Comparison of ENCODE assay signal across 31 cellular contexts in the genomic region with DNA sequence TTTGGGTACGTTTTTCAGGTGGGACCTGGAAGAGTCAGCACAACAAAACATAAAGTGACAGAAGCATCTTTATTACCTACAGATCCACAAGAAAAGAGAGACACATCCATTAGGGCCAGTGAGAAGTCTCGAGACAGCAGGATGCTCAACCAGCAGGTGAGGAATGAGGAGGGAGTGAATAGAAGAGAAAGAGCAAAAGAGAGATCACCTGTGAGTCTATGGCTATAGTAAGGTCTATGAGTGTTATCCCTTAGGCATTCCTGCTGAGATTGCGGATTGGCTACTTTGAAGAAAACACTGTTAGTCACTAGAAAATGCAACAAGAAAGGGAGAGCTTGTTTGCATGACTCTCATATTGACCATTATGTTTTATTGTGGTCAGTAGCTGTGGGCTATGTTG.
"Had no signal": no experiment of that assay in that cellular context is flagged by ENCODE, and none has a peak within 500 bp of the region (broad histone marks: within the 10 kb centered on the region; RNA-seq: fewer than 3 reads in every experiment).

No MANE protein-coding gene starts in this region.

- DNase-seq: activated CD4-positive, alpha-beta T cell treated with anti-CD3 and anti-CD28 coated beads for 4 hours; activated CD4-positive, alpha-beta T cell treated with anti-CD3 and anti-CD28 coated beads, Interleukin-2, amount 50 U/mL, for 4 hours; activated CD8-positive, alpha-beta memory T cell treated with anti-CD3 and anti-CD28 coated beads for 24 hours; activated effector memory CD4-positive, alpha-beta T cell treated with Interleukin-2 at 50 U/mL for 16 hours; activated naive CD4-positive, alpha-beta T cell treated with Interleukin-2 at 50 U/mL for 16 hours; aorta; effector memory CD8-positive, alpha-beta T cell; foreskin fibroblast; heart left ventricle; hypothalamus; left cardiac atrium; left ventricle myocardium superior; naive thymus-derived CD4-positive, alpha-beta T cell; occipital lobe; psoas muscle; sigmoid colon; small intestine; stimulated activated CD4-positive, alpha-beta T cell treated with anti-CD3 and anti-CD28 coated beads, Interleukin-4, amount 100 ng/mL, for 4 hours; stimulated activated CD8-positive, alpha-beta memory T cell treated with anti-CD3 and anti-CD28 coated beads, Interleukin-4, amount 100 ng/mL, for 48 hours; stomach; T-helper 1 cell; thyroid gland had no signal

- ATAC-seq: effector memory CD8-positive, alpha-beta T cell; esophagus mucosa; heart left ventricle; left cardiac atrium; left ventricle myocardium superior; naive thymus-derived CD4-positive, alpha-beta T cell; psoas muscle; stimulated activated memory B cell treated with anti-CD40 and anti-IgM and Interleukin-4, amounts not matched to agents 10 μg/mL and 1 μg/mL and 100 μg/mL, for 72 hours had no signal

- H3K36me3 Mint-ChIP-seq: activated naive CD8-positive, alpha-beta T cell; brain; naive thymus-derived CD4-positive, alpha-beta T cell; stimulated activated memory B cell treated with anti-CD40 and anti-IgM and Interleukin-4, amounts not matched to agents 10 μg/mL and 1 μg/mL and 100 μg/mL, for 72 hours had no signal

- H3K4me1 Mint-ChIP-seq: brain; naive thymus-derived CD4-positive, alpha-beta T cell; neural crest cell; stimulated activated memory B cell treated with anti-CD40 and anti-IgM and Interleukin-4, amounts not matched to agents 10 μg/mL and 1 μg/mL and 100 μg/mL, for 72 hours had no signal

- H3K9me3 ChIP-seq: heart left ventricle, psoas muscle, sigmoid colon, stomach, thyroid gland, upper lobe of left lung had no signal

- H3K9me3 Mint-ChIP-seq: brain; stimulated activated memory B cell treated with anti-CD40 and anti-IgM and Interleukin-4, amounts not matched to agents 10 μg/mL and 1 μg/mL and 100 μg/mL, for 72 hours had no signal

- H3K79me2 ChIP-seq: parathyroid adenoma had no signal

- H3K4me3 Mint-ChIP-seq: activated naive CD8-positive, alpha-beta T cell; brain; effector memory CD8-positive, alpha-beta T cell; naive thymus-derived CD4-positive, alpha-beta T cell; neural crest cell; stimulated activated memory B cell treated with anti-CD40 and anti-IgM and Interleukin-4, amounts not matched to agents 10 μg/mL and 1 μg/mL and 100 μg/mL, for 72 hours; T-helper 2 cell treated with Interferon-gamma antibody and Interleukin-4, amounts not matched to agents 5 μg/mL and 100 μg/mL, for 36 hours had no signal

- H3K27ac ChIP-seq: coronary artery, heart left ventricle, parathyroid adenoma, psoas muscle, sigmoid colon, stomach, thyroid gland, upper lobe of left lung had no signal

- H3K27me3 ChIP-seq: heart left ventricle, sigmoid colon, stomach, thyroid gland, upper lobe of left lung had no signal

- H3K4me1 ChIP-seq: heart left ventricle, parathyroid adenoma, psoas muscle, sigmoid colon, stomach, thyroid gland, upper lobe of left lung had no signal

- H3K27me3 Mint-ChIP-seq: activated naive CD8-positive, alpha-beta T cell; brain; effector memory CD8-positive, alpha-beta T cell; naive thymus-derived CD4-positive, alpha-beta T cell; stimulated activated memory B cell treated with anti-CD40 and anti-IgM and Interleukin-4, amounts not matched to agents 10 μg/mL and 1 μg/mL and 100 μg/mL, for 72 hours had no signal

- H3K9ac ChIP-seq: parathyroid adenoma had no signal

- H3K4me3 ChIP-seq: coronary artery, heart left ventricle, psoas muscle, sigmoid colon, stomach, thyroid gland, upper lobe of left lung had no signal

- H3K36me3 ChIP-seq: heart left ventricle, sigmoid colon, stomach, thyroid gland, upper lobe of left lung had no signal

- H2AFZ ChIP-seq: parathyroid adenoma had no signal

- H3K27ac Mint-ChIP-seq: activated naive CD8-positive, alpha-beta T cell; brain; effector memory CD8-positive, alpha-beta T cell; naive thymus-derived CD4-positive, alpha-beta T cell; stimulated activated memory B cell treated with anti-CD40 and anti-IgM and Interleukin-4, amounts not matched to agents 10 μg/mL and 1 μg/mL and 100 μg/mL, for 72 hours; T-helper 2 cell treated with Interferon-gamma antibody and Interleukin-4, amounts not matched to agents 5 μg/mL and 100 μg/mL, for 36 hours had no signal
